In the genomic region with DNA sequence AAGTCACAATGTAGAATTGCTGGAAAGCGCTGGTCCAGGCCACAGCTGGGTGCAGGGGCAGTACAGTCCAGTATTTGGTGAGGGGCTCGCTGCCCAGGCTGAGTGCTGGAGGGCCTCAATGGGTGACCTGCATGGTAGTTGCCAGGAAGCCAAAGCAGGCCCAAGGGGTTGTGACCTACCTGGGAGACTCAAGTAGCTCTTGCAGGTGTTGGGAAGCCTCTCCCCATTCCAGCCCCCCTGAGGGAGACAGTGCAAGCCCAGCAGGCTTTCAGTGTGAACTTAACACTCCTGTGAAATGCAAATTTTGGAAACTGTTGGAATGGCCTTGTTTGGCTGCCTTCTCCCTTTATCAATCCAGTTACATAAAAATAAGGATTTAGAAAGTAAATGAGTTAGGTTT, we compare ENCODE assay signal across 21 cellular contexts. TPM values are rescaled to one million over a fixed set of nuclear protein-coding genes. Genes with fewer than 3 reads are reported as not detected.
A peak's percentile ranks its signal among the peaks of the same experiment; 100 is the strongest.
DNase-seq lines count a peak whose midpoint lies in the region; ATAC-seq and TF ChIP-seq lines count a peak whose summit lies in the region.
"Had no signal": no experiment of that assay in that cellular context is flagged by ENCODE, and none has a peak within 500 bp of the region (broad histone marks: within the 10 kb centered on the region; RNA-seq: fewer than 3 reads in every experiment).

No MANE protein-coding gene starts in this region.

- peaks cover 7% of the 10 kb centered on the region for H3K27me3 Mint-ChIP-seq in GM23338 (ENCODE audit: insufficient read depth, low read depth, poor library complexity)
- H3K27me3 Mint-ChIP-seq in T-helper 2 cell treated with Interferon-gamma antibody and Interleukin-4, amounts not matched to agents 5 μg/mL and 100 μg/mL, for 36 hours (ENCODE audit: low read depth): no peaks in the 10 kb centered on the region

- no peak overlapping the region for H4K5ac ChIP-seq in mesendoderm (ENCODE audit: low read length)

- H2AK5ac ChIP-seq in mesendoderm (ENCODE audit: low read length): no peak overlapping the region

- H4K20me1 ChIP-seq in GM23338 (replicated peaks; ENCODE audit: insufficient read depth): no peaks in the 10 kb centered on the region

- no peaks in the 10 kb centered on the region for H3K79me1 ChIP-seq in mesendoderm (ENCODE audit: low read length)

- peak; percentile 90 for DNase-seq in GM23338 (ENCODE audit: low spot score)
- DNase-seq in iPS DF 19.7 (ENCODE audit: low read depth, low spot score): peak; percentile 81
- DNase-seq in mesendoderm: peak; percentile 57
- no peak for DNase-seq in activated CD4-positive, alpha-beta T cell treated with anti-CD3 and anti-CD28 coated beads for 1 hour
- no peak for DNase-seq in T-helper 2 cell treated with Interferon-gamma antibody and Interleukin-4, amounts not matched to agents 5 μg/mL and 100 μg/mL, for 36 hours (ENCODE audit: low spot score)
- DNase-seq: DMS153, DND-41, HCEC 1CT, IMR-90, KG1, MG63, NCI-H1105 treated with DMSO at 0.1 percent for 48 hours, NCI-H146, NCI-H1930, NCI-H446, NCI-H524 treated with DMSO at 0.1 percent for 48 hours, OCI-M1, Peyer's patch, SHP77 treated with DMSO at 0.1 percent for 48 hours had no signal

- H3K23ac ChIP-seq in mesendoderm (ENCODE audit: low read length): no peak overlapping the region

- no peak overlapping the region for H3K4me3 ChIP-seq in GM23338
- no peak overlapping the region for H3K4me3 ChIP-seq in HUES64 (ENCODE audit: low read length)
- H3K4me3 ChIP-seq in mesendoderm (ENCODE audit: low read length): no peak overlapping the region
- H3K4me3 ChIP-seq: MG63, Peyer's patch had no signal

- no peak overlapping the region for H3K18ac ChIP-seq in mesendoderm (ENCODE audit: low read length)

- no peak overlapping the region; the same call in 1 of the 2 replicates for H3K4me2 ChIP-seq in GM23338
- no peak overlapping the region for H3K4me2 ChIP-seq in mesendoderm (ENCODE audit: low read length)

- TF ChIP-seq CTCF in GM23338 (conservative IDR thresholded peaks at IDR 0.05; ENCODE audit: low read depth in 2 of 2): no peak

- no peak overlapping the region for H2BK5ac ChIP-seq in mesendoderm (ENCODE audit: low read length)

- H3K27me3 ChIP-seq in GM23338 (ENCODE audit: insufficient read depth): no peaks in the 10 kb centered on the region
- no peaks in the 10 kb centered on the region for H3K27me3 ChIP-seq in HUES64 (ENCODE audit: insufficient read depth, low read length)
- H3K27me3 ChIP-seq in mesendoderm (ENCODE audit: insufficient read depth, low read length, poor library complexity): no peaks in the 10 kb centered on the region
- H3K27me3 ChIP-seq: MG63, Peyer's patch had no signal

- no peak overlapping the region for H2BK15ac ChIP-seq in mesendoderm (replicated peaks; ENCODE audit: low read depth)

- H2BK120ac ChIP-seq in mesendoderm (ENCODE audit: low read depth, low read length): no peak overlapping the region

- H3K9ac ChIP-seq in HUES64 (ENCODE audit: low read depth, low read length) (no peak overlapping the region), mesendoderm (ENCODE audit: low read length) (no peak overlapping the region)

- 76% methylated on average over 2 of the region's 2 CpGs for WGBS in HUES64
- no CpG with 5 or more reads among the region's 2 CpGs for WGBS in mesendoderm (ENCODE audit: extremely low coverage, insufficient coverage, low lambda C conversion rate)

- H3K9me2 ChIP-seq in GM23338 (ENCODE audit: insufficient read depth): no peaks in the 10 kb centered on the region

- peaks cover 16% of the 10 kb centered on the region for H3F3A ChIP-seq in GM23338 (replicated peaks; ENCODE audit: low read depth)

- no peak overlapping the region for H4K8ac ChIP-seq in mesendoderm (ENCODE audit: low read depth, low read length)

- no peak overlapping the region for H3K4me3 Mint-ChIP-seq in GM23338
- H3K4me3 Mint-ChIP-seq in T-helper 2 cell treated with Interferon-gamma antibody and Interleukin-4, amounts not matched to agents 5 μg/mL and 100 μg/mL, for 36 hours: no peak overlapping the region

- no peak overlapping the region for H3K56ac ChIP-seq in mesendoderm (ENCODE audit: low read length)

- peak overlapping the region; percentile 75 for H3K27ac Mint-ChIP-seq in GM23338
- H3K27ac Mint-ChIP-seq in T-helper 2 cell treated with Interferon-gamma antibody and Interleukin-4, amounts not matched to agents 5 μg/mL and 100 μg/mL, for 36 hours: no peak overlapping the region

- no peaks in the 10 kb centered on the region for H3K9me3 ChIP-seq in HUES64 (ENCODE audit: insufficient read depth, low read depth, low read length)
- H3K9me3 ChIP-seq: MG63, Peyer's patch had no signal

- H3K36me3 ChIP-seq in GM23338 (ENCODE audit: insufficient read depth): no peaks in the 10 kb centered on the region
- H3K36me3 ChIP-seq in HUES64 (ENCODE audit: insufficient read depth, low read length): no peaks in the 10 kb centered on the region
- no peaks in the 10 kb centered on the region for H3K36me3 ChIP-seq in mesendoderm (ENCODE audit: control insufficient read depth, insufficient read depth, low read length)
- H3K36me3 ChIP-seq: MG63, Peyer's patch had no signal

- H3K79me2 ChIP-seq in GM23338 (replicated peaks; ENCODE audit: insufficient read depth): peaks cover 88% of the 10 kb centered on the region
- H3K79me2 ChIP-seq in mesendoderm (ENCODE audit: control insufficient read depth, insufficient read depth, low read length): peaks cover 2% of the 10 kb centered on the region

- peak; percentile 97 for ATAC-seq in GM23338
- ATAC-seq in HG03039 (IDR thresholded peaks at IDR 0.05; ENCODE audit: unreplicated experiment): no peak

- H3K27ac ChIP-seq in GM23338 (ENCODE audit: low read depth) (peak overlapping the region; percentile 84), HUES64 (ENCODE audit: low read depth, low read length) (peak overlapping the region; percentile 87), mesendoderm (ENCODE audit: low read depth, low read length) (no peak overlapping the region)
- H3K27ac ChIP-seq: Peyer's patch had no signal

- H3K4me1 Mint-ChIP-seq in GM23338: peaks cover 29% of the 10 kb centered on the region
- peaks cover 9% of the 10 kb centered on the region for H3K4me1 Mint-ChIP-seq in T-helper 2 cell treated with Interferon-gamma antibody and Interleukin-4, amounts not matched to agents 5 μg/mL and 100 μg/mL, for 36 hours (ENCODE audit: low read depth)

- H3K4ac ChIP-seq in mesendoderm (ENCODE audit: low read depth, low read length): no peak overlapping the region

- peaks cover 43% of the 10 kb centered on the region for H3K4me1 ChIP-seq in GM23338 (ENCODE audit: insufficient read depth)
- H3K4me1 ChIP-seq in HUES64 (ENCODE audit: insufficient read depth, low read length): peaks cover 23% of the 10 kb centered on the region; the same call in 1 of the 2 replicates
- H3K4me1 ChIP-seq in mesendoderm (ENCODE audit: control insufficient read depth, low read depth, low read length): no peaks in the 10 kb centered on the region
- H3K4me1 ChIP-seq: Peyer's patch had no signal

- peaks cover 13% of the 10 kb centered on the region; the same call in 1 of the 3 replicates for H3K36me3 Mint-ChIP-seq in GM23338 (ENCODE audit: low read depth)
- peaks cover 9% of the 10 kb centered on the region for H3K36me3 Mint-ChIP-seq in T-helper 2 cell treated with Interferon-gamma antibody and Interleukin-4, amounts not matched to agents 5 μg/mL and 100 μg/mL, for 36 hours (ENCODE audit: low read depth)

- no peak overlapping the region for H2AFZ ChIP-seq in GM23338

- H3K9me3 Mint-ChIP-seq in GM23338: no peaks in the 10 kb centered on the region
- H3K9me3 Mint-ChIP-seq in T-helper 2 cell treated with Interferon-gamma antibody and Interleukin-4, amounts not matched to agents 5 μg/mL and 100 μg/mL, for 36 hours: no peaks in the 10 kb centered on the region

TF ChIP-seq in GM23338, 12 proteins besides CTCF, POLR2A, EP300 and RAD21 (continues in another document):
- TF ChIP-seq, protein P1, sequence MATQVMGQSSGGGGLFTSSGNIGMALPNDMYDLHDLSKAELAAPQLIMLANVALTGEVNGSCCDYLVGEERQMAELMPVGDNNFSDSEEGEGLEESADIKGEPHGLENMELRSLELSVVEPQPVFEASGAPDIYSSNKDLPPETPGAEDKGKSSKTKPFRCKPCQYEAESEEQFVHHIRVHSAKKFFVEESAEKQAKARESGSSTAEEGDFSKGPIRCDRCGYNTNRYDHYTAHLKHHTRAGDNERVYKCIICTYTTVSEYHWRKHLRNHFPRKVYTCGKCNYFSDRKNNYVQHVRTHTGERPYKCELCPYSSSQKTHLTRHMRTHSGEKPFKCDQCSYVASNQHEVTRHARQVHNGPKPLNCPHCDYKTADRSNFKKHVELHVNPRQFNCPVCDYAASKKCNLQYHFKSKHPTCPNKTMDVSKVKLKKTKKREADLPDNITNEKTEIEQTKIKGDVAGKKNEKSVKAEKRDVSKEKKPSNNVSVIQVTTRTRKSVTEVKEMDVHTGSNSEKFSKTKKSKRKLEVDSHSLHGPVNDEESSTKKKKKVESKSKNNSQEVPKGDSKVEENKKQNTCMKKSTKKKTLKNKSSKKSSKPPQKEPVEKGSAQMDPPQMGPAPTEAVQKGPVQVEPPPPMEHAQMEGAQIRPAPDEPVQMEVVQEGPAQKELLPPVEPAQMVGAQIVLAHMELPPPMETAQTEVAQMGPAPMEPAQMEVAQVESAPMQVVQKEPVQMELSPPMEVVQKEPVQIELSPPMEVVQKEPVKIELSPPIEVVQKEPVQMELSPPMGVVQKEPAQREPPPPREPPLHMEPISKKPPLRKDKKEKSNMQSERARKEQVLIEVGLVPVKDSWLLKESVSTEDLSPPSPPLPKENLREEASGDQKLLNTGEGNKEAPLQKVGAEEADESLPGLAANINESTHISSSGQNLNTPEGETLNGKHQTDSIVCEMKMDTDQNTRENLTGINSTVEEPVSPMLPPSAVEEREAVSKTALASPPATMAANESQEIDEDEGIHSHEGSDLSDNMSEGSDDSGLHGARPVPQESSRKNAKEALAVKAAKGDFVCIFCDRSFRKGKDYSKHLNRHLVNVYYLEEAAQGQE (IDR thresholded peaks at IDR 0.05; ENCODE audit: unreplicated experiment): no peak
- TF ChIP-seq NANOG (IDR thresholded peaks at IDR 0.05; ENCODE audit: borderline replicate concordance): peak; percentile 94

RNA-seq across cellular contexts. Expression of gene KDM4C, which starts 13.9 kb away (rescaled TPM):
- 36.0 and 43.8 TPM in 2 replicates for total RNA-seq in GM23338 (2014; rRNA removed; shearing (Covaris generic))
- polyA plus RNA-seq in GM23338 (2016; fragmentation: Nextera tagmentation; extraction: Ambion mirVana): 6.9 and 12.0 TPM in 2 replicates
- polyA plus RNA-seq in HUES64 (2013, experiment 1 of 2): 10.8 TPM
- 11.5 TPM for polyA plus RNA-seq in HUES64 (2013, experiment 2 of 2)
- 6.4 TPM for polyA plus RNA-seq in mesendoderm (2013, experiment 1 of 2)
- polyA plus RNA-seq in mesendoderm (2013, experiment 2 of 2): 6.7 TPM

Comparison
In these comparisons a context has a peak if more than half of its experiments do, and no peak if none do; other contexts are left out.
1. DNase-seq: peak in GM23338 (single experiment), iPS DF 19.7 (single experiment) and mesendoderm (single experiment); none in activated CD4-positive, alpha-beta T cell treated with anti-CD3 and anti-CD28 coated beads for 1 hour (single experiment) and T-helper 2 cell treated with Interferon-gamma antibody and Interleukin-4, amounts not matched to agents 5 μg/mL and 100 μg/mL, for 36 hours (single experiment).